Comparison of ENCODE assay signal across 27 cellular contexts in the genomic region with DNA sequence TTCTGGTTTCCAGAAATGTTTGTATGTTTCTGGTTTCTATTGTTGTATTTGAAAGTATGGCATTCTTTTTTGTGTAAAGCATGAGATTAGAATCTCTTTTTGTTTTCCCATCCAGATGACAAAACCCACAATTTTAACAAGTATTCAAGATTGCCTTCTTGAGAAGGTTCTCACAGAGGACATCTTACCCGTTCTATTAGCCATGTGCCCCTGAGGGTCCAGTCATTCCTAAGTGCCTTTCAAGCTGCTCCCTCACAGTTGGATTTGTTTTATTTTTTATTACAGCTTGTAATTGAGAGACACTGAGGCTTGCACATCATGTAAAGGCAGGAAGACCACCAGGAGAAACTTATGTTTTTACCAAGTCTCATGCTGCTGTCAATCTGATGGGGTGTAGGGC. TPM values are rescaled to one million over a fixed set of nuclear protein-coding genes. Genes with fewer than 3 reads are reported as not detected.
"Had no signal": no experiment of that assay in that cellular context is flagged by ENCODE, and none has a peak within 500 bp of the region (broad histone marks: within the 10 kb centered on the region; RNA-seq: fewer than 3 reads in every experiment).

No MANE protein-coding gene starts in this region.

- H3K36me3 ChIP-seq: heart right ventricle, lower lobe of right lung, pancreas, prostate gland, suprapubic skin, tibial nerve, upper lobe of left lung, vagina had no signal

- H3K36me3 Mint-ChIP-seq: mesothelial cell of epicardium; naive B cell; natural killer cell treated with Interleukin-12 subunit alpha and Interleukin-12 subunit beta and Interleukin-15 and Interleukin-18, amount 100 ng/mL, for 72 hours; stimulated activated naive B cell treated with anti-CD40 and anti-IgM and Interleukin-4, amounts not matched to agents 10 μg/mL and 1 μg/mL and 100 μg/mL, for 72 hours had no signal

- H3K4me1 Mint-ChIP-seq: naive B cell; stimulated activated naive B cell treated with anti-CD40 and anti-IgM and Interleukin-4, amounts not matched to agents 10 μg/mL and 1 μg/mL and 100 μg/mL, for 72 hours had no signal

- H3K9me3 Mint-ChIP-seq: mesothelial cell of epicardium; naive B cell; natural killer cell treated with Interleukin-12 subunit alpha and Interleukin-12 subunit beta and Interleukin-15 and Interleukin-18, amount 100 ng/mL, for 72 hours; stimulated activated naive B cell treated with anti-CD40 and anti-IgM and Interleukin-4, amounts not matched to agents 10 μg/mL and 1 μg/mL and 100 μg/mL, for 72 hours had no signal

- H3K27me3 ChIP-seq: heart right ventricle, hepatocyte, pancreas, suprapubic skin, tibial nerve, upper lobe of left lung, vagina had no signal

- H3K27ac Mint-ChIP-seq: mesothelial cell of epicardium; naive B cell; natural killer cell treated with Interleukin-12 subunit alpha and Interleukin-12 subunit beta and Interleukin-15 and Interleukin-18, amount 100 ng/mL, for 72 hours; stimulated activated naive B cell treated with anti-CD40 and anti-IgM and Interleukin-4, amounts not matched to agents 10 μg/mL and 1 μg/mL and 100 μg/mL, for 72 hours had no signal

- H3K4me3 Mint-ChIP-seq: mesothelial cell of epicardium; naive B cell; natural killer cell treated with Interleukin-12 subunit alpha and Interleukin-12 subunit beta and Interleukin-15 and Interleukin-18, amount 100 ng/mL, for 72 hours; stimulated activated naive B cell treated with anti-CD40 and anti-IgM and Interleukin-4, amounts not matched to agents 10 μg/mL and 1 μg/mL and 100 μg/mL, for 72 hours had no signal

- H3K4me1 ChIP-seq: heart right ventricle, lower lobe of right lung, pancreas, prostate gland, suprapubic skin, vagina had no signal

- H3K27ac ChIP-seq: heart right ventricle, hepatocyte, lower lobe of right lung, pancreas, prostate gland, skin epidermis, suprapubic skin, tibial nerve, upper lobe of left lung, vagina had no signal

- H3K4me2 ChIP-seq: hepatocyte had no signal

- DNase-seq: heart right ventricle; kidney glomerular epithelial cell; left cardiac atrium; left ventricle myocardium superior; lower lobe of right lung; mammary epithelial cell; mesendoderm; naive B cell; pancreas; retina; right cardiac atrium; stimulated activated CD4-positive, alpha-beta T cell treated with anti-CD3 and anti-CD28 coated beads, Interleukin-12 subunit alpha, Interleukin-12 subunit beta, amount 100 ng/mL, for 4 hours; stimulated activated CD4-positive, alpha-beta T cell treated with anti-CD3 and anti-CD28 coated beads, Interleukin-15, amount 100 ng/mL, for 24 hours; stimulated activated CD4-positive, alpha-beta T cell treated with anti-CD3 and anti-CD28 coated beads, Interleukin-2, amount 100 ng/mL, for 24 hours; stimulated activated CD4-positive, alpha-beta T cell treated with anti-CD3 and anti-CD28 coated beads, Interleukin-4, amount 100 ng/mL, for 1 hour; stimulated activated naive B cell treated with anti-CD40 and anti-IgM and Interleukin-4, amounts not matched to agents 10 μg/mL and 1 μg/mL and 100 μg/mL, for 72 hours; stimulated activated naive CD8-positive, alpha-beta T cell treated with anti-CD3 and anti-CD28 coated beads, Interleukin-15, Interleukin-2, amounts not matched to agents 100 U/mL and 50 U/mL, for 24 hours; upper lobe of left lung had no signal

- H3K9me3 ChIP-seq: heart right ventricle, lower lobe of right lung, pancreas, prostate gland, suprapubic skin, tibial nerve, upper lobe of left lung, vagina had no signal

- H2AFZ ChIP-seq: hepatocyte had no signal

- H3K4me3 ChIP-seq: heart right ventricle, hepatocyte, lower lobe of right lung, pancreas, prostate gland, skin epidermis, suprapubic skin, tibial nerve, upper lobe of left lung, vagina had no signal

RNA-seq across cellular contexts. Expression of a gene that starts 19.3 kb away (rescaled TPM):
- total RNA-seq: natural killer cell treated with Interleukin-12 subunit alpha and Interleukin-12 subunit beta and Interleukin-15 and Interleukin-18, amount 100 ng/mL, for 72 hours had no signal

RNA-seq across cellular contexts. Expression of a gene that starts 32.0 kb away (rescaled TPM):
- total RNA-seq: left ventricle myocardium superior; natural killer cell treated with Interleukin-12 subunit alpha and Interleukin-12 subunit beta and Interleukin-15 and Interleukin-18, amount 100 ng/mL, for 72 hours had no signal
- polyA plus RNA-seq: neural cell, right cardiac atrium had no signal
